ENCODE assay signal across 8 cellular contexts in genomic region chr10:62779487-62780248, GRCh38. TPM values are rescaled to one million over a fixed set of nuclear protein-coding genes. Genes with fewer than 3 reads are reported as not detected.
DNase-seq lines count a peak whose midpoint lies in the region; ATAC-seq and TF ChIP-seq lines count a peak whose summit lies in the region.

No MANE protein-coding gene starts in this region.

- ATAC-seq in GM19463 (IDR thresholded peaks at IDR 0.05; ENCODE audit: unreplicated experiment) = peak; percentile 96
- peak; percentile 65 for ATAC-seq in HG03575 (IDR thresholded peaks at IDR 0.05; ENCODE audit: extremely low read depth, insufficient number of reproducible peaks, low FRiP score, unreplicated experiment)
- peak; percentile 71 for ATAC-seq in mucosa of descending colon

- DNase-seq in AG10803 (ENCODE audit: low read depth) (peak; percentile 29), mucosa of descending colon (peak in 1 of 3 donors; percentile 60), NCI-H1694 (lab: John Stamatoyannopoulos, UW) (no peak), putamen (ENCODE audit: low spot score) (no peak), iPS-NIHi7 (ENCODE audit: extremely low spot score) (no peak)
- peak; percentile 88 for DNase-seq in activated CD8-positive, alpha-beta memory T cell treated with anti-CD3 and anti-CD28 coated beads, Interleukin-2, amount 50 U/mL, for 4 hours

- H3K36me3 ChIP-seq in mucosa of descending colon (ENCODE audit: low read depth) = no peaks in the 10 kb centered on the region

- no peaks in the 10 kb centered on the region for H3K9me3 ChIP-seq in mucosa of descending colon

- TF ChIP-seq CTCF in AG10803 (conservative IDR thresholded peaks at IDR 0.05; ENCODE audit: low read length) (no peak), mucosa of descending colon (IDR thresholded peaks at IDR 0.05) (no peak)

- H3K4me1 ChIP-seq in mucosa of descending colon (ENCODE audit: low read depth) = no peaks in the 10 kb centered on the region

- H3K4me3 ChIP-seq in AG10803 (ENCODE audit: low read length) (no peak overlapping the region), mucosa of descending colon (no peak overlapping the region)

- intact Hi-C loops in mucosa of descending colon (cut with DNase I, micrococcal nuclease) = no loop called here

RNA-seq across cellular contexts. Expression of gene ADO, which starts 24.9 kb away (rescaled TPM):
- total RNA-seq in mucosa of descending colon = 10 to 100 TPM; 10.1 to 16.8 (median 10.3) TPM

RNA-seq across cellular contexts. Expression of gene EGR2, which starts 36.5 kb away (rescaled TPM):
- total RNA-seq in mucosa of descending colon = 1 to 10 TPM in 1 of 3 donors, under 1 TPM in 2; 0.36 to 5.5 (median 0.75) TPM

Comparison
In these comparisons a context has a peak if more than half of its experiments do, and no peak if none do; other contexts are left out.
1. DNase-seq: peak in AG10803 (single experiment) and activated CD8-positive, alpha-beta memory T cell treated with anti-CD3 and anti-CD28 coated beads, Interleukin-2, amount 50 U/mL, for 4 hours (single experiment); none in NCI-H1694 (single experiment), putamen (single experiment) and iPS-NIHi7 (single experiment).
2. Peak in every context shown above with its lines, with median percentiles within 50 percentile points of each other: ATAC-seq.